Comparison of ENCODE assay signal across 8 cellular contexts in genomic region chr2:110853516-110853915, GRCh38.
DNase-seq lines count a peak whose midpoint lies in the region; TF ChIP-seq lines count a peak whose summit lies in the region.

No MANE protein-coding gene starts in this region.

- H3K36me3 ChIP-seq in ovary: no peaks in the 10 kb centered on the region

- no peaks in the 10 kb centered on the region for H3K4me1 ChIP-seq in ovary (ENCODE audit: insufficient read depth)

- H3K27ac ChIP-seq in ovary: no peak overlapping the region

- no peak for TF ChIP-seq CTCF in ovary (IDR thresholded peaks at IDR 0.05)

- DNase-seq in activated CD4-positive, CD25-positive, alpha-beta regulatory T cell treated with anti-CD3 and anti-CD28 coated beads, Interleukin-2, amount 50 U/mL, for 16 hours (ENCODE audit: low read depth, low spot score): peak; percentile 23
- DNase-seq in activated CD4-positive, CD25-positive, alpha-beta regulatory T cell (lab: John Stamatoyannopoulos, UW): no peak
- peak; percentile 33 for DNase-seq in NCI-H146 treated with DMSO at 0.1 percent for 48 hours (lab: John Stamatoyannopoulos, UW; ENCODE audit: unreplicated experiment)
- peak; percentile 37 for DNase-seq in activated T-cell treated with anti-CD3 and anti-CD28 coated beads for 1 hour (ENCODE audit: low read depth)
- DNase-seq in glomerular endothelial cell (ENCODE audit: extremely low read depth, low read depth, low spot score): peak; percentile 3
- peak; percentile 54 for DNase-seq in stimulated activated CD4-positive, alpha-beta T cell treated with anti-CD3 and anti-CD28 coated beads, Interleukin-1b, Interleukin-23, amount 100 ng/mL, for 48 hours
- no peak for DNase-seq in ovary
- no peak for DNase-seq in ecto neural progenitor cell (ENCODE audit: low spot score)

- 25 to 55% (median 41%) methylated on average over 5 of the region's 5 CpGs for WGBS in ovary, 3 donors

- intact Hi-C loops in ovary (cut with DNase I): no loop called here

- H3K4me3 ChIP-seq in ovary: no peak overlapping the region

- H3K9me3 ChIP-seq in ovary: no peaks in the 10 kb centered on the region

- no peaks in the 10 kb centered on the region for H3K27me3 ChIP-seq in ovary

- no peak for TF ChIP-seq POLR2A in ovary (IDR thresholded peaks at IDR 0.05)

- TF ChIP-seq EP300 in ovary (IDR thresholded peaks at IDR 0.05): no peak

Comparison
In these comparisons a context has a peak if more than half of its experiments do, and no peak if none do; other contexts are left out.
1. DNase-seq: peak in activated CD4-positive, CD25-positive, alpha-beta regulatory T cell treated with anti-CD3 and anti-CD28 coated beads, Interleukin-2, amount 50 U/mL, for 16 hours (single experiment), NCI-H146 treated with DMSO at 0.1 percent for 48 hours (single experiment), activated T-cell treated with anti-CD3 and anti-CD28 coated beads for 1 hour (single experiment), glomerular endothelial cell (single experiment) and stimulated activated CD4-positive, alpha-beta T cell treated with anti-CD3 and anti-CD28 coated beads, Interleukin-1b, Interleukin-23, amount 100 ng/mL, for 48 hours (single experiment); none in activated CD4-positive, CD25-positive, alpha-beta regulatory T cell (0 of 4), ovary (0 of 5) and ecto neural progenitor cell (single experiment).